19 cellular contexts compared by ENCODE assay signal in the genomic region with DNA sequence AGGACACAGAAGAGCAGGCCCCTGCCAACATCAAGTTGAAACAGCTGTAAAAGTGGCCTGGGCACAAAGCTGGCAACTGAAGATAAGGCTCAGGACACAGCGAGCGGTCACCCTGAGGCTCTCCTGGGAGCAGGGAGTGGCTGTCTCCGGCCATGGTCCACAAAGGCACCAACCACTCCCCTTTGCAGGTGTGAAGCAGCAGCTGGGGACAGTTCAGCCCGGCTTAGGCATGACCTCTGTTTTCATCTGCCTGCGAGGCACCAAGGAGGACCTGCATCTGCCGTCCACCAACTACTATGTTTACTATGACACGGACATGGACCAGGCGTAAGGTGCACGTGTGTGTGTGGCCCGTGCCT. TPM values are rescaled to one million over a fixed set of nuclear protein-coding genes. Genes with fewer than 3 reads are reported as not detected.
DNase-seq lines count a peak whose midpoint lies in the region; ATAC-seq, FAIRE-seq and TF ChIP-seq lines count a peak whose summit lies in the region.
"Had no signal": no experiment of that assay in that cellular context is flagged by ENCODE, and none has a peak within 500 bp of the region (broad histone marks: within the 10 kb centered on the region; RNA-seq: fewer than 3 reads in every experiment).

No MANE protein-coding gene starts in this region.

- H3K4me3 ChIP-seq in breast epithelium (no peak overlapping the region), Peyer's patch (no peak overlapping the region), HepG2 (replicated peaks in 1 of 3; ENCODE audit: insufficient read depth in 1 of 3, low read depth in 2 of 3, low read length in 3 of 3) (no peak overlapping the region), small intestine (ENCODE audit: low read depth in 1 of 2, low read length in 2 of 2) (no peak overlapping the region), suprapubic skin (no peak overlapping the region)
- H3K4me3 ChIP-seq: coronary artery, SK-N-MC had no signal

- peaks cover 22% of the 10 kb centered on the region for H3K4me1 Mint-ChIP-seq in MCF 10A (ENCODE audit: insufficient read depth, unreplicated experiment)

- H3K27ac Mint-ChIP-seq in MCF 10A (ENCODE audit: low read depth, unreplicated experiment), result peak overlapping the region; percentile 94

- no peaks in the 10 kb centered on the region for H3K27me3 ChIP-seq in breast epithelium
- H3K27me3 ChIP-seq in Peyer's patch, result no peaks in the 10 kb centered on the region
- no peaks in the 10 kb centered on the region for H3K27me3 ChIP-seq in HepG2 (ENCODE audit: control insufficient read depth in 1 of 2, insufficient read depth in 2 of 2, low read length in 2 of 2)
- H3K27me3 ChIP-seq in small intestine (ENCODE audit: control insufficient read depth in 2 of 2, insufficient read depth in 2 of 2, low read length in 2 of 2), result no peaks in the 10 kb centered on the region
- H3K27me3 ChIP-seq in suprapubic skin, result no peaks in the 10 kb centered on the region

- peaks cover 20% of the 10 kb centered on the region for H3K79me2 ChIP-seq in HepG2 (ENCODE audit: insufficient read depth, low read length)

- WGBS in HepG2 (ENCODE audit: low lambda C conversion rate), result 90% methylated on average over 10 of the region's 10 CpGs
- WGBS in small intestine, 3 donors, result 48 to 75% (median 56%) methylated on average over 10 of the region's 10 CpGs
- WGBS in suprapubic skin, result 94% methylated on average over 10 of the region's 10 CpGs

- H3K9ac ChIP-seq in HepG2 (ENCODE audit: insufficient read depth, low read depth, low read length), result no peak overlapping the region

- H3K36me3 Mint-ChIP-seq in MCF 10A (ENCODE audit: insufficient read depth, unreplicated experiment), result peaks cover 39% of the 10 kb centered on the region

- intact Hi-C loops in MCF 10A (cut with micrococcal nuclease) (loop anchor here (5.0 kb wide), 1 partner anchor 237 kb away; no protein-coding TSS in a partner anchor), breast epithelium (cut with DNase I; ENCODE audit: low total_unique reads) (loop anchor here (10.0 kb wide), 1 partner anchor 1100 kb away; no protein-coding TSS in a partner anchor), HepG2 (cut with micrococcal nuclease; ENCODE audit: unreplicated experiment) (no loop called here)

- no peak for FAIRE-seq in HepG2 (lab: Jason Lieb, UNC)
- FAIRE-seq in small intestine (lab: Jason Lieb, UNC), result no peak
- FAIRE-seq: endometrium had no signal

- POLR2A ChIA-PET in MCF 10A (lab: Yijun Ruan, JAX), result interaction anchor here (0.9 to 4.3 kb wide), 2 partner anchors 12 to 39 kb away, joined by 3 to 42 read pairs; a partner anchor contains a TSS
- POLR2A ChIA-PET in HepG2 (lab: Yijun Ruan, JAX), result interaction anchor here (1.4 to 3.9 kb wide), 3 partner anchors 10 to 40 kb away, joined by 6 to 31 read pairs (median 9); a partner anchor contains a TSS

- DNase-seq in MCF 10A (ENCODE audit: unreplicated experiment) (no peak), breast epithelium (ENCODE audit: low spot score in 2 of 2) (no peak), Peyer's patch (peak in 2 of 3 donors; percentile 77 to 80), HepG2 (ENCODE audit: low spot score) (no peak), small intestine (peak; percentile 82), suprapubic skin (ENCODE audit: low spot score in 2 of 2) (no peak)
- DNase-seq: activated CD4-positive, alpha-beta T cell treated with anti-CD3 and anti-CD28 coated beads, Interleukin-2, amount 50 U/mL, for 1 hour; activated CD8-positive, alpha-beta memory T cell treated with anti-CD3 and anti-CD28 coated beads, Interleukin-2, amount 50 U/mL, for 48 hours; H7; KG1; NCI-H1436 treated with DMSO at 0.1 percent for 48 hours; NCI-H510A; occipital lobe had no signal

- H3K4me2 ChIP-seq in HepG2 (ENCODE audit: low read depth, low read length), result no peak overlapping the region

- no peaks in the 10 kb centered on the region for H3K4me1 ChIP-seq in breast epithelium
- H3K4me1 ChIP-seq in Peyer's patch, result peaks cover 0 to 11% (median 2%) of the 10 kb centered on the region in 4 donors
- H3K4me1 ChIP-seq in HepG2 (ENCODE audit: insufficient read depth, low read length), result peaks cover 44% of the 10 kb centered on the region
- peaks cover 0 to 2% of the 10 kb centered on the region in 2 donors for H3K4me1 ChIP-seq in small intestine (ENCODE audit: control insufficient read depth in 2 of 2, insufficient read depth in 1 of 2, low read depth in 1 of 2, low read length in 1 of 2)
- peaks cover 15% of the 10 kb centered on the region for H3K4me1 ChIP-seq in suprapubic skin

- no peak overlapping the region for H3K27ac ChIP-seq in breast epithelium
- peak overlapping the region in 3 of 4 donors; percentile 24 to 65 (median 36) for H3K27ac ChIP-seq in Peyer's patch
- H3K27ac ChIP-seq in HepG2 (ENCODE audit: extremely low read length, insufficient read depth, low read length), result no peak overlapping the region
- H3K27ac ChIP-seq in small intestine (ENCODE audit: low read depth in 1 of 2, low read length in 1 of 2), result peak overlapping the region in 1 of 2 donors; percentile 66
- H3K27ac ChIP-seq in suprapubic skin, result no peak overlapping the region
- H3K27ac ChIP-seq: coronary artery, SK-N-MC, VCaP had no signal

- H3K9me3 Mint-ChIP-seq in MCF 10A (ENCODE audit: unreplicated experiment), result no peaks in the 10 kb centered on the region

- in situ Hi-C loops in HepG2 (cut with HindIII; ENCODE audit: extremely low pct_ligation_motif_present, low pct_unique_long_range_greater_than_20kb), result no loop called here

- no peaks in the 10 kb centered on the region for H3K36me3 ChIP-seq in breast epithelium
- peaks cover 0 to 56% (median 0%) of the 10 kb centered on the region in 3 donors for H3K36me3 ChIP-seq in Peyer's patch
- peaks cover 11 to 41% of the 10 kb centered on the region in 2 experiments for H3K36me3 ChIP-seq in HepG2 (replicated peaks in 1 of 2; ENCODE audit: control insufficient read depth in 1 of 2, insufficient read depth in 2 of 2, low read length in 2 of 2)
- H3K36me3 ChIP-seq in small intestine (ENCODE audit: control insufficient read depth in 2 of 2, insufficient read depth in 2 of 2, low read length in 2 of 2), result peaks cover 8 to 16% of the 10 kb centered on the region in 2 donors
- peaks cover 44% of the 10 kb centered on the region for H3K36me3 ChIP-seq in suprapubic skin

- CTCF ChIA-PET in MCF 10A (lab: Yijun Ruan, JAX) (interaction anchor here (1.0 to 2.6 kb wide), 3 partner anchors 12 to 248 kb away, joined by 3 to 9 read pairs (median 4); no protein-coding TSS in a partner anchor), HepG2 (lab: Yijun Ruan, JAX; ENCODE audit: low intra/inter-chr PET ratio, low total read pairs) (no interaction called here)

- no peak for TF ChIP-seq POLR2A in breast epithelium (IDR thresholded peaks at IDR 0.05)
- TF ChIP-seq POLR2A in Peyer's patch (IDR thresholded peaks at IDR 0.05), result no peak
- no peak for TF ChIP-seq POLR2A in HepG2 (IDR thresholded peaks at IDR 0.05; ENCODE audit: insufficient read depth in 1 of 2, low read depth in 2 of 2, low read length in 2 of 2)
- no peak for TF ChIP-seq POLR2A in suprapubic skin (IDR thresholded peaks at IDR 0.05)

- BruUV-seq in MCF 10A (replicated peaks; lab: Mats Ljungman, UMichigan) (no TSS peak), HepG2 (replicated peaks; lab: Mats Ljungman, UMichigan) (no TSS peak)

- no peak overlapping the region for H2AFZ ChIP-seq in HepG2 (ENCODE audit: low read length)

- H3K4me3 Mint-ChIP-seq in MCF 10A (ENCODE audit: unreplicated experiment), result no peak overlapping the region

- H3K27me3 Mint-ChIP-seq in MCF 10A (ENCODE audit: insufficient read depth, unreplicated experiment), result no peaks in the 10 kb centered on the region

- H3K9me3 ChIP-seq in breast epithelium, result no peaks in the 10 kb centered on the region
- no peaks in the 10 kb centered on the region for H3K9me3 ChIP-seq in Peyer's patch
- no peaks in the 10 kb centered on the region for H3K9me3 ChIP-seq in HepG2 (ENCODE audit: low read length)
- no peaks in the 10 kb centered on the region for H3K9me3 ChIP-seq in small intestine (ENCODE audit: control insufficient read depth, low read depth)
- no peaks in the 10 kb centered on the region for H3K9me3 ChIP-seq in suprapubic skin

- no peak for TF ChIP-seq EP300 in HepG2 (IDR thresholded peaks at IDR 0.05; ENCODE audit: low read depth in 2 of 2, low read length in 2 of 2)
- TF ChIP-seq EP300 in HepG2 (CRISPR knock-in tag; IDR thresholded peaks at IDR 0.05; ENCODE audit: borderline replicate concordance), result no peak
- no peak for TF ChIP-seq EP300 in suprapubic skin (IDR thresholded peaks at IDR 0.05)

- TF ChIP-seq RAD21 in HepG2 (CRISPR knock-in tag; IDR thresholded peaks at IDR 0.05), result no peak

- TF ChIP-seq CTCF in MCF 10A (IDR thresholded peaks at IDR 0.05; ENCODE audit: unreplicated experiment) (no peak), breast epithelium (IDR thresholded peaks at IDR 0.05) (no peak), Peyer's patch (IDR thresholded peaks at IDR 0.05) (no peak), HepG2 (CRISPR knock-in tag; IDR thresholded peaks at IDR 0.05) (no peak), suprapubic skin (IDR thresholded peaks at IDR 0.05) (no peak)

- peaks cover 13% of the 10 kb centered on the region for H4K20me1 ChIP-seq in HepG2 (ENCODE audit: insufficient read depth, low read length)

- ATAC-seq in HepG2 (peak; percentile 17), HG03442 (IDR thresholded peaks at IDR 0.05; ENCODE audit: unreplicated experiment) (no peak), HG02678 (IDR thresholded peaks at IDR 0.05; ENCODE audit: unreplicated experiment) (no peak)

RNA-seq across cellular contexts. Expression of a gene that starts 12.9 kb away (rescaled TPM):
- 62.9 and 65.5 TPM in 2 replicates for total RNA-seq in MCF 10A (2022)
- total RNA-seq in breast epithelium, result 100 to 1,000 TPM; 111 to 161 (median 117) TPM
- 100 to 1,000 TPM; 220 to 296 (median 250) TPM for total RNA-seq in Peyer's patch
- total RNA-seq in HepG2 (2016; rRNA removed; fragmentation: Illumina TruSeq; extraction: Trizol), result 62.5 and 99.6 TPM in 2 replicates
- total RNA-seq in HepG2 (2016; cell fraction: cytosol; rRNA removed; fragmentation: Illumina TruSeq; extraction: Trizol; ENCODE audit: low read depth), result 10.8 and 10.9 TPM in 2 replicates
- total RNA-seq in HepG2 (2016; cell fraction: insoluble cytoplasmic fraction; rRNA removed; fragmentation: Illumina TruSeq; extraction: Trizol), result 56.7 and 97.1 TPM in 2 replicates
- total RNA-seq in HepG2 (2016; cell fraction: membrane; rRNA removed; fragmentation: Illumina TruSeq; extraction: Trizol), result 20.9 and 22.6 TPM in 2 replicates
- 124 and 151 TPM in 2 replicates for total RNA-seq in HepG2 (2016; cell fraction: nucleus; rRNA removed; fragmentation: Illumina TruSeq; extraction: Trizol)
- 143 and 155 TPM in 2 replicates for polyA plus RNA-seq in HepG2 (2011; rRNA removed)
- 88.2 and 122 TPM in 2 replicates for polyA plus RNA-seq in HepG2 (2011; cell fraction: cytosol; rRNA removed)
- 116 and 157 TPM in 2 replicates for polyA plus RNA-seq in HepG2 (2011; cell fraction: nucleus; rRNA removed)
- 86.0 and 95.7 TPM in 2 replicates for polyA plus RNA-seq in HepG2 (2012)
- polyA plus RNA-seq in HepG2 (2016; cell fraction: cytosol; fragmentation: Illumina TruSeq; extraction: Trizol; ENCODE audit: low read depth), result 4.3 and 4.5 TPM in 2 replicates
- polyA plus RNA-seq in HepG2 (2016; cell fraction: insoluble cytoplasmic fraction; fragmentation: Illumina TruSeq; extraction: Trizol; ENCODE audit: low read depth), result 51.8 and 59.4 TPM in 2 replicates
- 10.0 and 10.7 TPM in 2 replicates for polyA plus RNA-seq in HepG2 (2016; cell fraction: membrane; fragmentation: Illumina TruSeq; extraction: Trizol; ENCODE audit: low read depth)
- 170 and 178 TPM in 2 replicates for polyA plus RNA-seq in HepG2 (2016; cell fraction: nucleus; fragmentation: Illumina TruSeq; extraction: Trizol; ENCODE audit: insufficient read depth, low read depth)
- 35.4 and 110 TPM in 2 replicates for polyA minus RNA-seq in HepG2 (2011; rRNA and poly(A)+ RNA removed; ENCODE audit: low replicate concordance)
- polyA minus RNA-seq in HepG2 (2011; cell fraction: cytosol; rRNA and poly(A)+ RNA removed), result 83.6 and 87.9 TPM in 2 replicates
- 120 and 144 TPM in 2 replicates for polyA minus RNA-seq in HepG2 (2011; cell fraction: nucleus; rRNA and poly(A)+ RNA removed)
- polyA plus RNA-seq in small intestine, result 10 to 100 TPM; 18.6 to 59.7 (median 26.7) TPM
- total RNA-seq in suprapubic skin, result 100 to 1,000 TPM in 1 of 4 donors, 10 to 100 TPM in 3; 62.5 to 118 (median 72.0) TPM

RNA-seq across cellular contexts. Expression of a gene that starts 39.5 kb away (rescaled TPM):
- 59.2 and 60.4 TPM in 2 replicates for total RNA-seq in MCF 10A (2022)
- 100 to 1,000 TPM in 2 of 3 donors, 10 to 100 TPM in 1; 96.4 to 534 (median 101) TPM for total RNA-seq in breast epithelium
- 100 to 1,000 TPM in 3 of 4 donors, 10 to 100 TPM in 1; 47.0 to 719 (median 473) TPM for total RNA-seq in Peyer's patch
- total RNA-seq in HepG2 (2016; rRNA removed; fragmentation: Illumina TruSeq; extraction: Trizol), result 17.2 and 46.7 TPM in 2 replicates
- 10.9 and 12.3 TPM in 2 replicates for total RNA-seq in HepG2 (2016; cell fraction: cytosol; rRNA removed; fragmentation: Illumina TruSeq; extraction: Trizol; ENCODE audit: low read depth)
- 18.1 and 44.6 TPM in 2 replicates for total RNA-seq in HepG2 (2016; cell fraction: insoluble cytoplasmic fraction; rRNA removed; fragmentation: Illumina TruSeq; extraction: Trizol)
- 15.7 and 17.3 TPM in 2 replicates for total RNA-seq in HepG2 (2016; cell fraction: membrane; rRNA removed; fragmentation: Illumina TruSeq; extraction: Trizol)
- 50.8 and 58.5 TPM in 2 replicates for total RNA-seq in HepG2 (2016; cell fraction: nucleus; rRNA removed; fragmentation: Illumina TruSeq; extraction: Trizol)
- 61.0 and 88.0 TPM in 2 replicates for polyA plus RNA-seq in HepG2 (2011; rRNA removed)
- polyA plus RNA-seq in HepG2 (2011; cell fraction: cytosol; rRNA removed), result 45.6 and 61.3 TPM in 2 replicates
- 145 and 168 TPM in 2 replicates for polyA plus RNA-seq in HepG2 (2011; cell fraction: nucleus; rRNA removed)
- polyA plus RNA-seq in HepG2 (2012), result 76.9 and 78.5 TPM in 2 replicates
- polyA plus RNA-seq in HepG2 (2016; cell fraction: cytosol; fragmentation: Illumina TruSeq; extraction: Trizol; ENCODE audit: low read depth), result 4.6 and 4.8 TPM in 2 replicates
- 15.6 and 17.6 TPM in 2 replicates for polyA plus RNA-seq in HepG2 (2016; cell fraction: insoluble cytoplasmic fraction; fragmentation: Illumina TruSeq; extraction: Trizol; ENCODE audit: low read depth)
- polyA plus RNA-seq in HepG2 (2016; cell fraction: membrane; fragmentation: Illumina TruSeq; extraction: Trizol; ENCODE audit: low read depth), result 9.2 and 10.8 TPM in 2 replicates
- polyA plus RNA-seq in HepG2 (2016; cell fraction: nucleus; fragmentation: Illumina TruSeq; extraction: Trizol; ENCODE audit: insufficient read depth, low read depth), result 96.7 and 99.7 TPM in 2 replicates
- polyA minus RNA-seq in HepG2 (2011; rRNA and poly(A)+ RNA removed; ENCODE audit: low replicate concordance), result 163 and 207 TPM in 2 replicates
- polyA minus RNA-seq in HepG2 (2011; cell fraction: cytosol; rRNA and poly(A)+ RNA removed), result 39.9 and 52.7 TPM in 2 replicates
- polyA minus RNA-seq in HepG2 (2011; cell fraction: nucleus; rRNA and poly(A)+ RNA removed), result 60.9 and 82.7 TPM in 2 replicates
- 100 to 1,000 TPM in 2 of 3 donors, 10 to 100 TPM in 1; 92.8 to 147 (median 147) TPM for polyA plus RNA-seq in small intestine
- 100 to 1,000 TPM in 3 of 4 donors, 10 to 100 TPM in 1; 92.4 to 126 (median 117) TPM for total RNA-seq in suprapubic skin

RNA-seq across cellular contexts. Expression of a gene that starts 39.7 kb away (rescaled TPM):
- total RNA-seq in MCF 10A (2022) (16.2 and 16.7 TPM in 2 replicates), breast epithelium (100 to 1,000 TPM in 1 of 3 donors, 10 to 100 TPM in 2; 42.9 to 149 (median 47.0) TPM), Peyer's patch (10 to 100 TPM; 28.1 to 49.4 (median 45.8) TPM), HepG2 (2016; rRNA removed; fragmentation: Illumina TruSeq; extraction: Trizol) (10.3 and 13.3 TPM in 2 replicates), suprapubic skin (10 to 100 TPM; 24.4 to 41.8 (median 30.0) TPM)
- total RNA-seq in HepG2 (2016; cell fraction: cytosol; rRNA removed; fragmentation: Illumina TruSeq; extraction: Trizol; ENCODE audit: low read depth), result 6.9 and 7.5 TPM in 2 replicates
- 10.3 and 15.0 TPM in 2 replicates for total RNA-seq in HepG2 (2016; cell fraction: insoluble cytoplasmic fraction; rRNA removed; fragmentation: Illumina TruSeq; extraction: Trizol)
- total RNA-seq in HepG2 (2016; cell fraction: membrane; rRNA removed; fragmentation: Illumina TruSeq; extraction: Trizol), result 8.8 and 9.5 TPM in 2 replicates
- 16.6 and 22.7 TPM in 2 replicates for total RNA-seq in HepG2 (2016; cell fraction: nucleus; rRNA removed; fragmentation: Illumina TruSeq; extraction: Trizol)
- polyA plus RNA-seq in HepG2 (2011; rRNA removed) (19.5 and 21.4 TPM in 2 replicates), small intestine (10 to 100 TPM; 16.1 to 36.9 (median 20.0) TPM)
- 11.0 and 11.1 TPM in 2 replicates for polyA plus RNA-seq in HepG2 (2011; cell fraction: cytosol; rRNA removed)
- 56.3 and 61.9 TPM in 2 replicates for polyA plus RNA-seq in HepG2 (2011; cell fraction: nucleus; rRNA removed)
- 9.6 and 10.3 TPM in 2 replicates for polyA plus RNA-seq in HepG2 (2012)
- 2.4 and 3.2 TPM in 2 replicates for polyA plus RNA-seq in HepG2 (2016; cell fraction: cytosol; fragmentation: Illumina TruSeq; extraction: Trizol; ENCODE audit: low read depth)
- polyA plus RNA-seq in HepG2 (2016; cell fraction: insoluble cytoplasmic fraction; fragmentation: Illumina TruSeq; extraction: Trizol; ENCODE audit: low read depth), result 9.4 TPM in 2 replicates
- 6.4 and 6.6 TPM in 2 replicates for polyA plus RNA-seq in HepG2 (2016; cell fraction: membrane; fragmentation: Illumina TruSeq; extraction: Trizol; ENCODE audit: low read depth)
- polyA plus RNA-seq in HepG2 (2016; cell fraction: nucleus; fragmentation: Illumina TruSeq; extraction: Trizol; ENCODE audit: insufficient read depth, low read depth), result 34.9 and 37.5 TPM in 2 replicates
- 14.8 and 18.1 TPM in 2 replicates for polyA minus RNA-seq in HepG2 (2011; rRNA and poly(A)+ RNA removed; ENCODE audit: low replicate concordance)
- 3.2 and 4.1 TPM in 2 replicates for polyA minus RNA-seq in HepG2 (2011; cell fraction: cytosol; rRNA and poly(A)+ RNA removed)
- polyA minus RNA-seq in HepG2 (2011; cell fraction: nucleus; rRNA and poly(A)+ RNA removed), result 19.1 and 24.5 TPM in 2 replicates

Comparison
In these comparisons a context has a peak if more than half of its experiments do, and no peak if none do; other contexts are left out.
1. DNase-seq: peak in Peyer's patch (2 of 3) and small intestine (single experiment); none in MCF 10A (single experiment), breast epithelium (0 of 2), HepG2 (single experiment) and suprapubic skin (0 of 2).
2. H3K27ac ChIP-seq: peak in Peyer's patch (3 of 4); none in breast epithelium (0 of 2), HepG2 (single experiment) and suprapubic skin (single experiment).